19 cellular contexts compared by ENCODE assay signal in genomic region chr17:13784466-13784865, GRCh38.
"Had no signal": no experiment of that assay in that cellular context is flagged by ENCODE, and none has a peak within 500 bp of the region (broad histone marks: within the 10 kb centered on the region; RNA-seq: fewer than 3 reads in every experiment).

No MANE protein-coding gene starts in this region.

- H3K36me3 ChIP-seq: right lobe of liver, stomach, thoracic aorta had no signal

- H2AFZ ChIP-seq: hepatocyte, neural progenitor cell had no signal

- H3K4me2 ChIP-seq: hepatocyte, neural progenitor cell had no signal

- H3K27ac ChIP-seq: foreskin keratinocyte, hepatocyte, neural progenitor cell, psoas muscle, right lobe of liver, stomach, thoracic aorta had no signal

- H3K9me3 Mint-ChIP-seq: natural killer cell had no signal

- H3K27me3 ChIP-seq: foreskin keratinocyte, hepatocyte, neural progenitor cell, right lobe of liver, stomach had no signal

- H3K4me3 Mint-ChIP-seq: natural killer cell, neural progenitor cell had no signal

- ATAC-seq: esophagus mucosa, foreskin keratinocyte, left cardiac atrium, mucosa of descending colon, natural killer cell, psoas muscle, right lobe of liver had no signal

- H3K4me1 ChIP-seq: foreskin keratinocyte, neural progenitor cell, psoas muscle, right lobe of liver, stomach had no signal

- H3K4me1 Mint-ChIP-seq: natural killer cell, neural progenitor cell had no signal

- H3K36me3 Mint-ChIP-seq: natural killer cell, neural progenitor cell had no signal

- H3K9me3 ChIP-seq: psoas muscle, right lobe of liver, stomach, thoracic aorta had no signal

- H3K9ac ChIP-seq: neural progenitor cell had no signal

- H3K4me3 ChIP-seq: hepatocyte, mucosa of descending colon, neural progenitor cell, psoas muscle, right lobe of liver, stomach, thoracic aorta had no signal

- H3K79me2 ChIP-seq: hepatocyte had no signal

- DNase-seq: effector memory CD4-positive, alpha-beta T cell; foreskin keratinocyte; kidney; left cardiac atrium; mucosa of descending colon; natural killer cell; occipital lobe; psoas muscle; retina; right lobe of liver; stimulated activated CD4-positive, alpha-beta T cell treated with anti-CD3 and anti-CD28 coated beads, Interleukin-2, amount 100 ng/mL, for 24 hours; stimulated activated naive CD4-positive, alpha-beta T cell; stomach; substantia nigra; trophoblast cell had no signal

- H3K27ac Mint-ChIP-seq: natural killer cell, neural progenitor cell had no signal
